8 cellular contexts compared by ENCODE assay signal in genomic region chr2:120224256-120224655, GRCh38. TPM values are rescaled to one million over a fixed set of nuclear protein-coding genes. Genes with fewer than 3 reads are reported as not detected.
DNase-seq lines count a peak whose midpoint lies in the region; ATAC-seq and TF ChIP-seq lines count a peak whose summit lies in the region.

No MANE protein-coding gene starts in this region.

- H3K9me3 ChIP-seq in HUES6 (ENCODE audit: control insufficient read depth, insufficient read depth, low read depth, low read length), result peaks cover 8% of the 10 kb centered on the region
- no peaks in the 10 kb centered on the region for H3K9me3 ChIP-seq in breast epithelium
- H3K9me3 ChIP-seq in adrenal gland (replicated peaks in 1 of 3), result no peaks in the 10 kb centered on the region

- H3K4me1 Mint-ChIP-seq in natural killer cell, result peaks cover 42 to 58% of the 10 kb centered on the region in 2 donors

- WGBS in adrenal gland, 4 donors, result 90 to 100% (median 98%) methylated on average over 5 to 13 of the region's 13 CpGs

- peak overlapping the region; percentile 83 for H3K4me3 Mint-ChIP-seq in natural killer cell

- H3K9me3 Mint-ChIP-seq in natural killer cell, result no peaks in the 10 kb centered on the region

- no peak for TF ChIP-seq CTCF in C4-2B (conservative IDR thresholded peaks at IDR 0.05)
- no peak for TF ChIP-seq CTCF in breast epithelium (IDR thresholded peaks at IDR 0.05)
- TF ChIP-seq CTCF in natural killer cell (IDR thresholded peaks at IDR 0.05), result no peak
- TF ChIP-seq CTCF in adrenal gland (IDR thresholded peaks at IDR 0.05), result no peak

- no peak for ATAC-seq in natural killer cell
- no peak for ATAC-seq in GM21367 (IDR thresholded peaks at IDR 0.05; ENCODE audit: unreplicated experiment)

- intact Hi-C loops in breast epithelium (cut with DNase I; ENCODE audit: low total_unique reads), result no loop called here
- intact Hi-C loops in natural killer cell (cut with micrococcal nuclease), result no loop called here
- intact Hi-C loops in adrenal gland (cut with DNase I), result no loop called here

- DNase-seq in breast epithelium (ENCODE audit: low spot score in 2 of 2) (peak in 1 of 2 donors; percentile 35), natural killer cell (no peak), H4 (ENCODE audit: low spot score) (no peak), adrenal gland (no peak), T-helper 9 cell (no peak)

- peak overlapping the region; percentile 91 for H3K27ac ChIP-seq in C4-2B
- H3K27ac ChIP-seq in HUES6 (ENCODE audit: low read depth, low read length), result no peak overlapping the region
- H3K27ac ChIP-seq in breast epithelium, result peak overlapping the region; percentile 96 to 98
- H3K27ac ChIP-seq in adrenal gland, result no peak overlapping the region

- TF ChIP-seq POLR2A in breast epithelium (IDR thresholded peaks at IDR 0.05), result no peak
- TF ChIP-seq POLR2A in adrenal gland (IDR thresholded peaks at IDR 0.05), result no peak

- H3K36me3 Mint-ChIP-seq in natural killer cell, result no peaks in the 10 kb centered on the region

- H3K4me1 ChIP-seq in HUES6 (ENCODE audit: control insufficient read depth, insufficient read depth, low read length) (peaks cover 6% of the 10 kb centered on the region; the same call in 1 of the 2 replicates), breast epithelium (peaks cover 0 to 10% of the 10 kb centered on the region in 2 donors), adrenal gland (replicated peaks in 1 of 2) (peaks cover 0 to 30% of the 10 kb centered on the region in 2 donors)

- peak overlapping the region; percentile 73; the same call in 1 of the 2 replicates for H3K4me3 ChIP-seq in HUES6 (ENCODE audit: low read depth, low read length)
- H3K4me3 ChIP-seq in breast epithelium, result peak overlapping the region in 2 of 3 donors; percentile 66 to 87
- no peak overlapping the region for H3K4me3 ChIP-seq in adrenal gland

- no peaks in the 10 kb centered on the region for H3K27me3 Mint-ChIP-seq in natural killer cell (ENCODE audit: low read depth in 2 of 2)

- peak overlapping the region; percentile 60 to 89 for H3K27ac Mint-ChIP-seq in natural killer cell

- H3K27me3 ChIP-seq in HUES6 (ENCODE audit: control insufficient read depth, insufficient read depth, low read length), result peaks cover 39% of the 10 kb centered on the region
- H3K27me3 ChIP-seq in breast epithelium, result no peaks in the 10 kb centered on the region
- H3K27me3 ChIP-seq in adrenal gland, result no peaks in the 10 kb centered on the region

- no peak overlapping the region for H3K9ac ChIP-seq in HUES6 (ENCODE audit: low read length)

- H3K36me3 ChIP-seq in HUES6 (ENCODE audit: control insufficient read depth, insufficient read depth, low read length) (0 out of 2 replicates have a peak, but pooled peaks cover 7% of the 10 kb centered on the region), breast epithelium (no peaks in the 10 kb centered on the region), adrenal gland (replicated peaks in 1 of 2) (no peaks in the 10 kb centered on the region)

RNA-seq across cellular contexts. Expression of gene TMEM185B, which starts 1.1 kb away (rescaled TPM):
- total RNA-seq in breast epithelium (10 to 100 TPM; 18.1 to 31.9 (median 26.2) TPM), natural killer cell (10 to 100 TPM; 19.9 to 25.2 (median 19.9) TPM), adrenal gland (10 to 100 TPM; 16.8 to 33.0 (median 23.0) TPM)
- 24.7 and 39.3 TPM in 2 replicates for total RNA-seq in H4 (2014; rRNA removed; shearing (Covaris generic))
- 10 to 100 TPM in 1 of 3 donors, 1 to 10 TPM in 2; 2.9 to 17.6 (median 5.2) TPM for polyA plus RNA-seq in adrenal gland

RNA-seq across cellular contexts. Expression of gene RALB, which starts 28.4 kb away (rescaled TPM):
- total RNA-seq in breast epithelium, result 10 to 100 TPM; 36.1 to 59.8 (median 38.5) TPM
- total RNA-seq in natural killer cell, result 10 to 100 TPM; 21.0 to 25.9 (median 25.4) TPM
- 31.8 and 34.4 TPM in 2 replicates for total RNA-seq in H4 (2014; rRNA removed; shearing (Covaris generic))
- total RNA-seq in adrenal gland, result 10 to 100 TPM; 33.9 to 66.8 (median 51.6) TPM
- polyA plus RNA-seq in adrenal gland, result 10 to 100 TPM; 20.7 to 91.9 (median 34.7) TPM

Comparison
In these comparisons a context has a peak if more than half of its experiments do, and no peak if none do; other contexts are left out.
1. H3K27ac ChIP-seq: peak in C4-2B (single experiment) and breast epithelium (2 of 2); none in HUES6 (single experiment) and adrenal gland (0 of 5).
2. H3K4me3 ChIP-seq: peak in HUES6 (single experiment) and breast epithelium (2 of 3); none in adrenal gland (0 of 4).